1 cellular context compared by ENCODE assay signal in genomic region chr7:17928055-17928454, GRCh38.
TF ChIP-seq lines count a peak whose summit lies in the region.

No MANE protein-coding gene starts in this region.

TF ChIP-seq in HepG2, 621 proteins besides CTCF, POLR2A, EP300 and RAD21 (continued from another document):
- TF ChIP-seq, protein P1, sequence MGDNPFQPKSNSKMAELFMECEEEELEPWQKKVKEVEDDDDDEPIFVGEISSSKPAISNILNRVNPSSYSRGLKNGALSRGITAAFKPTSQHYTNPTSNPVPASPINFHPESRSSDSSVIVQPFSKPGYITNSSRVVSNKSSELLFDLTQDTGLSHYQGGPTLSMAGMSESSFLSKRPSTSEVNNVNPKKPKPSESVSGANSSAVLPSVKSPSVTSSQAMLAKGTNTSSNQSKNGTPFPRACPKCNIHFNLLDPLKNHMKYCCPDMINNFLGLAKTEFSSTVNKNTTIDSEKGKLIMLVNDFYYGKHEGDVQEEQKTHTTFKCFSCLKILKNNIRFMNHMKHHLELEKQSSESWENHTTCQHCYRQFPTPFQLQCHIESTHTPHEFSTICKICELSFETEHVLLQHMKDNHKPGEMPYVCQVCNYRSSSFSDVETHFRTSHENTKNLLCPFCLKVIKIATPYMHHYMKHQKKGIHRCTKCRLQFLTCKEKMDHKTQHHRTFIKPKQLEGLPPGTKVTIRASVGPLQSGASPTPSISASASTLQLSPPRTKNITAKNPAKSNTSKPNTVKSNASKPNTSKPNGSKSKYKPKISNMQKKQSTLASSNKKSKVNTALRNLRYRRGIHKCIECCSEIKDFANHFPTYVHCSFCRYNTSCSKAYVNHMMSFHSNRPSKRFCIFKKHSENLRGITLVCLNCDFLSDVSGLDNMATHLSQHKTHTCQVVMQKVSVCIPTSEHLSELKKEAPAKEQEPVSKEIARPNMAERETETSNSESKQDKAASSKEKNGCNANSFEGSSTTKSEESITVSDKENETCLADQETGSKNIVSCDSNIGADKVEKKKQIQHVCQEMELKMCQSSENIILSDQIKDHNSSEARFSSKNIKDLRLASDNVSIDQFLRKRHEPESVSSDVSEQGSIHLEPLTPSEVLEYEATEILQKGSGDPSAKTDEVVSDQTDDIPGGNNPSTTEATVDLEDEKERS (CRISPR knock-in tag; IDR thresholded peaks at IDR 0.05): no peak
